In genomic region chr15:35066094-35066493, GRCh38 we compare ENCODE assay signal across 37 cellular contexts. TPM values are rescaled to one million over a fixed set of nuclear protein-coding genes. Genes with fewer than 3 reads are reported as not detected.
"Had no signal": no experiment of that assay in that cellular context is flagged by ENCODE, and none has a peak within 500 bp of the region (broad histone marks: within the 10 kb centered on the region; RNA-seq: fewer than 3 reads in every experiment).

No MANE protein-coding gene starts in this region.

- H3K36me3 Mint-ChIP-seq: activated naive CD8-positive, alpha-beta T cell had no signal

- H3K4me1 ChIP-seq: colonic mucosa had no signal

- H3K9me3 ChIP-seq: colonic mucosa, esophagus squamous epithelium, heart right ventricle had no signal

- H3K4me3 Mint-ChIP-seq: activated CD4-positive, alpha-beta T cell treated with anti-CD3 and anti-CD28 coated beads, Interleukin-2, amount 10 ng/mL, durations not matched to agents 7 days and 5 days; activated CD8-positive, alpha-beta T cell treated with anti-CD3 and anti-CD28 coated beads for 36 hours; activated naive CD8-positive, alpha-beta T cell; activated T-cell treated with anti-CD3 and anti-CD28 coated beads, Interleukin-2, amount 50 U/mL, for 4 hours; activated T-helper 17 cell treated with anti-CD3 and anti-CD28 coated beads, Interleukin-2, amount 50 U/mL, for 72 hours; central memory CD8-positive, alpha-beta T cell; T-helper 17 cell; T-helper 2 cell treated with Interferon-gamma antibody and Interleukin-4, amounts not matched to agents 5 μg/mL and 100 μg/mL, for 36 hours had no signal

- H3K79me2 ChIP-seq: hepatocyte had no signal

- H3K4me1 Mint-ChIP-seq: activated CD4-positive, alpha-beta T cell treated with anti-CD3 and anti-CD28 coated beads, Interleukin-2, amount 10 ng/mL, durations not matched to agents 7 days and 5 days; activated T-helper 17 cell treated with anti-CD3 and anti-CD28 coated beads, Interleukin-2, amount 50 U/mL, for 72 hours; central memory CD8-positive, alpha-beta T cell had no signal

- H3K4me3 ChIP-seq: colonic mucosa, esophagus squamous epithelium, heart right ventricle, hepatocyte had no signal

- H3K27me3 ChIP-seq: brain microvascular endothelial cell, colonic mucosa, esophagus squamous epithelium, heart right ventricle, hepatocyte had no signal

- DNase-seq: activated CD4-positive, alpha-beta T cell treated with anti-CD3 and anti-CD28 coated beads for 1 hour; activated CD4-positive, alpha-beta T cell treated with anti-CD3 and anti-CD28 coated beads for 4 hours; activated CD4-positive, alpha-beta T cell treated with anti-CD3 and anti-CD28 coated beads, Interleukin-2, amount 10 ng/mL, durations not matched to agents 7 days and 5 days; activated CD4-positive, alpha-beta T cell treated with anti-CD3 and anti-CD28 coated beads, Interleukin-2, amount 50 U/mL, for 48 hours; activated CD8-positive, alpha-beta memory T cell treated with anti-CD3 and anti-CD28 coated beads for 24 hours; activated CD8-positive, alpha-beta T cell treated with anti-CD3 and anti-CD28 coated beads for 36 hours; activated effector memory CD4-positive, alpha-beta T cell treated with Interleukin-2 at 50 U/mL for 16 hours; activated gamma-delta T cell treated with Interleukin-2 at 50 U/mL for 16 hours; activated naive CD4-positive, alpha-beta T cell treated with anti-CD3 and anti-CD28 coated beads, Interleukin-2, amount 50 U/mL, for 16 hours; activated naive CD4-positive, alpha-beta T cell treated with Interleukin-2 at 50 U/mL for 16 hours; activated T-cell treated with anti-CD3 and anti-CD28 coated beads, Interleukin-2, amount 50 U/mL, for 4 hours; amniotic stem cell; anterior cingulate cortex; brain microvascular endothelial cell; colonic mucosa; effector CD8-positive, alpha-beta T cell; esophagus squamous epithelium; heart right ventricle; T-helper 1 cell; T-helper 17 cell; T1000 had no signal

- H3K27ac Mint-ChIP-seq: activated CD4-positive, alpha-beta T cell treated with anti-CD3 and anti-CD28 coated beads, Interleukin-2, amount 10 ng/mL, durations not matched to agents 7 days and 5 days; activated CD8-positive, alpha-beta T cell treated with anti-CD3 and anti-CD28 coated beads for 36 hours; activated naive CD8-positive, alpha-beta T cell; activated T-helper 17 cell treated with anti-CD3 and anti-CD28 coated beads, Interleukin-2, amount 50 U/mL, for 72 hours; T-helper 17 cell; T-helper 2 cell treated with Interferon-gamma antibody and Interleukin-4, amounts not matched to agents 5 μg/mL and 100 μg/mL, for 36 hours had no signal

- H3K4me2 ChIP-seq: hepatocyte had no signal

- H3K27ac ChIP-seq: brain microvascular endothelial cell, colonic mucosa, epithelial cell of prostate, esophagus squamous epithelium, heart right ventricle, hepatocyte had no signal

- FAIRE-seq: astrocyte, bronchial epithelial cell, endometrium, endothelial cell of umbilical vein, frontal cortex had no signal

- ATAC-seq: activated CD8-positive, alpha-beta T cell treated with anti-CD3 and anti-CD28 coated beads for 36 hours; activated T-cell treated with anti-CD3 and anti-CD28 coated beads, Interleukin-2, amount 50 U/mL, for 4 hours; activated T-helper 17 cell treated with anti-CD3 and anti-CD28 coated beads, Interleukin-2, amount 50 U/mL, for 72 hours; heart right ventricle; T-helper 17 cell had no signal

- H3K36me3 ChIP-seq: brain microvascular endothelial cell, colonic mucosa, esophagus squamous epithelium, heart right ventricle had no signal

- H2AFZ ChIP-seq: hepatocyte had no signal

- H3K9me3 Mint-ChIP-seq: activated CD4-positive, alpha-beta T cell treated with anti-CD3 and anti-CD28 coated beads, Interleukin-2, amount 10 ng/mL, durations not matched to agents 7 days and 5 days; activated CD8-positive, alpha-beta T cell treated with anti-CD3 and anti-CD28 coated beads for 36 hours; activated T-cell treated with anti-CD3 and anti-CD28 coated beads, Interleukin-2, amount 50 U/mL, for 4 hours; activated T-helper 17 cell treated with anti-CD3 and anti-CD28 coated beads, Interleukin-2, amount 50 U/mL, for 72 hours; central memory CD8-positive, alpha-beta T cell; T-helper 2 cell treated with Interferon-gamma antibody and Interleukin-4, amounts not matched to agents 5 μg/mL and 100 μg/mL, for 36 hours had no signal

RNA-seq across cellular contexts. Expression of gene NANOGP8, which starts 19.0 kb away (rescaled TPM):
- total RNA-seq: activated CD4-positive, alpha-beta T cell treated with anti-CD3 and anti-CD28 coated beads, Interleukin-2, amount 10 ng/mL, durations not matched to agents 7 days and 5 days; activated CD8-positive, alpha-beta T cell treated with anti-CD3 and anti-CD28 coated beads for 36 hours; activated T-cell treated with anti-CD3 and anti-CD28 coated beads, Interleukin-2, amount 50 U/mL, for 4 hours; activated T-helper 17 cell treated with anti-CD3 and anti-CD28 coated beads, Interleukin-2, amount 50 U/mL, for 72 hours; astrocyte; bronchial epithelial cell; cardiac septum; colonic mucosa; dermis microvascular lymphatic vessel endothelial cell; endothelial cell of umbilical vein; fibroblast of lung; fibroblast of villous mesenchyme; frontal cortex; hepatocyte; T-helper 17 cell had no signal
- polyA plus RNA-seq: adipose tissue, endothelial cell of umbilical vein, fibroblast of lung, heart right ventricle had no signal
